ENCODE assay signal across 9 cellular contexts in genomic region chr14:56474419-56475022, GRCh38.
DNase-seq lines count a peak whose midpoint lies in the region; ATAC-seq and TF ChIP-seq lines count a peak whose summit lies in the region.
"Had no signal": no experiment of that assay in that cellular context is flagged by ENCODE, and none has a peak within 500 bp of the region (broad histone marks: within the 10 kb centered on the region; RNA-seq: fewer than 3 reads in every experiment).

No MANE protein-coding gene starts in this region.

- H3K18ac ChIP-seq in mesendoderm (ENCODE audit: low read length): no peak overlapping the region

- H3K4me3 Mint-ChIP-seq in stimulated activated memory B cell treated with anti-CD40 and anti-IgM and Interleukin-4, amounts not matched to agents 10 μg/mL and 1 μg/mL and 100 μg/mL, for 72 hours: no peak overlapping the region
- H3K4me3 Mint-ChIP-seq: T-helper 1 cell treated with Interleukin-12 subunit alpha and Interleukin-12 subunit beta and Interleukin-4 antibody, amounts not matched to agents 30 μg/mL and 1 μg/mL, for 36 hours had no signal

- no peak overlapping the region for H2BK15ac ChIP-seq in mesendoderm (replicated peaks; ENCODE audit: low read depth)

- no peaks in the 10 kb centered on the region for H3K4me1 Mint-ChIP-seq in stimulated activated memory B cell treated with anti-CD40 and anti-IgM and Interleukin-4, amounts not matched to agents 10 μg/mL and 1 μg/mL and 100 μg/mL, for 72 hours

- no peak overlapping the region for H3K23ac ChIP-seq in mesendoderm (ENCODE audit: low read length)

- H3K27me3 ChIP-seq in NT2/D1 (ENCODE audit: insufficient read depth, insufficient read length): no peaks in the 10 kb centered on the region
- no peaks in the 10 kb centered on the region for H3K27me3 ChIP-seq in colonic mucosa
- no peaks in the 10 kb centered on the region for H3K27me3 ChIP-seq in mesendoderm (ENCODE audit: insufficient read depth, low read length, poor library complexity)

- H3K79me2 ChIP-seq in mesendoderm (ENCODE audit: control insufficient read depth, insufficient read depth, low read length): no peaks in the 10 kb centered on the region

- no peaks in the 10 kb centered on the region for H3K79me1 ChIP-seq in mesendoderm (ENCODE audit: low read length)

- TF ChIP-seq CTCF in colonic mucosa (IDR thresholded peaks at IDR 0.05): peak; percentile 63

- H3K27ac ChIP-seq in colonic mucosa (no peak overlapping the region), mesendoderm (ENCODE audit: low read depth, low read length) (no peak overlapping the region)

- no peak overlapping the region for H4K8ac ChIP-seq in mesendoderm (ENCODE audit: low read depth, low read length)

- DNase-seq in DMS 273 (lab: John Stamatoyannopoulos, UW; ENCODE audit: unreplicated experiment) (peak; percentile 79), NT2/D1 (ENCODE audit: low read depth, low spot score) (peak; percentile 42), colonic mucosa (no peak), mesendoderm (peak; percentile 66)

- no peak overlapping the region for H3K56ac ChIP-seq in mesendoderm (ENCODE audit: low read length)

- H3K36me3 ChIP-seq in NT2/D1 (ENCODE audit: insufficient read depth, insufficient read length, low read length) (no peaks in the 10 kb centered on the region), colonic mucosa (no peaks in the 10 kb centered on the region), mesendoderm (ENCODE audit: control insufficient read depth, insufficient read depth, low read length) (no peaks in the 10 kb centered on the region)

- H3K9ac ChIP-seq in NT2/D1 (ENCODE audit: insufficient read length, low read depth) (no peak overlapping the region), colonic mucosa (ENCODE audit: low read depth in 2 of 2, low read length in 2 of 2) (no peak overlapping the region), mesendoderm (ENCODE audit: low read length) (no peak overlapping the region)

- H2AK5ac ChIP-seq in mesendoderm (ENCODE audit: low read length): no peak overlapping the region

- intact Hi-C loops in colonic mucosa (cut with DNase I): loop anchor here (5.0 to 10.0 kb wide), 2 partner anchors 767 to 1030 kb away; partner anchors contain the start of gene TBPL2

- WGBS in mesendoderm (ENCODE audit: extremely low coverage, insufficient coverage, low lambda C conversion rate): no CpG with 5 or more reads among the region's 8 CpGs

- no peaks in the 10 kb centered on the region for H3K36me3 Mint-ChIP-seq in stimulated activated memory B cell treated with anti-CD40 and anti-IgM and Interleukin-4, amounts not matched to agents 10 μg/mL and 1 μg/mL and 100 μg/mL, for 72 hours

- no peak overlapping the region for H2BK5ac ChIP-seq in mesendoderm (ENCODE audit: low read length)

- H3K9me3 Mint-ChIP-seq in stimulated activated memory B cell treated with anti-CD40 and anti-IgM and Interleukin-4, amounts not matched to agents 10 μg/mL and 1 μg/mL and 100 μg/mL, for 72 hours: no peaks in the 10 kb centered on the region
- H3K9me3 Mint-ChIP-seq: T-helper 1 cell treated with Interleukin-12 subunit alpha and Interleukin-12 subunit beta and Interleukin-4 antibody, amounts not matched to agents 30 μg/mL and 1 μg/mL, for 36 hours had no signal

- no peak overlapping the region for H2BK120ac ChIP-seq in mesendoderm (ENCODE audit: low read depth, low read length)

- H3K4ac ChIP-seq in mesendoderm (ENCODE audit: low read depth, low read length): no peak overlapping the region

- H3K27ac Mint-ChIP-seq in stimulated activated memory B cell treated with anti-CD40 and anti-IgM and Interleukin-4, amounts not matched to agents 10 μg/mL and 1 μg/mL and 100 μg/mL, for 72 hours: no peak overlapping the region
- H3K27ac Mint-ChIP-seq: T-helper 1 cell treated with Interleukin-12 subunit alpha and Interleukin-12 subunit beta and Interleukin-4 antibody, amounts not matched to agents 30 μg/mL and 1 μg/mL, for 36 hours had no signal

- H3K4me3 ChIP-seq in NT2/D1 (ENCODE audit: insufficient read length, low read depth) (no peak overlapping the region), colonic mucosa (no peak overlapping the region), mesendoderm (ENCODE audit: low read length) (no peak overlapping the region)

- no peaks in the 10 kb centered on the region for H3K9me3 ChIP-seq in NT2/D1 (ENCODE audit: insufficient read depth, low read length)
- no peaks in the 10 kb centered on the region for H3K9me3 ChIP-seq in colonic mucosa

- no peak overlapping the region for H4K5ac ChIP-seq in mesendoderm (ENCODE audit: low read length)

- H3K4me1 ChIP-seq in NT2/D1 (ENCODE audit: insufficient read depth, insufficient read length): no peaks in the 10 kb centered on the region
- H3K4me1 ChIP-seq in colonic mucosa: no peaks in the 10 kb centered on the region
- no peaks in the 10 kb centered on the region for H3K4me1 ChIP-seq in mesendoderm (ENCODE audit: control insufficient read depth, low read depth, low read length)

- ATAC-seq in HG03159 (IDR thresholded peaks at IDR 0.05; ENCODE audit: unreplicated experiment) (peak; percentile 54), HG03097 (IDR thresholded peaks at IDR 0.05; ENCODE audit: low FRiP score, unreplicated experiment) (no peak), HG03521 (IDR thresholded peaks at IDR 0.05; ENCODE audit: unreplicated experiment) (no peak)
- ATAC-seq in stimulated activated memory B cell treated with anti-CD40 and anti-IgM and Interleukin-4, amounts not matched to agents 10 μg/mL and 1 μg/mL and 100 μg/mL, for 72 hours: no peak

- H3K27me3 Mint-ChIP-seq in stimulated activated memory B cell treated with anti-CD40 and anti-IgM and Interleukin-4, amounts not matched to agents 10 μg/mL and 1 μg/mL and 100 μg/mL, for 72 hours: no peaks in the 10 kb centered on the region

- no peak overlapping the region for H3K4me2 ChIP-seq in mesendoderm (ENCODE audit: low read length)
